ENCODE assay signal across 31 cellular contexts in the genomic region with DNA sequence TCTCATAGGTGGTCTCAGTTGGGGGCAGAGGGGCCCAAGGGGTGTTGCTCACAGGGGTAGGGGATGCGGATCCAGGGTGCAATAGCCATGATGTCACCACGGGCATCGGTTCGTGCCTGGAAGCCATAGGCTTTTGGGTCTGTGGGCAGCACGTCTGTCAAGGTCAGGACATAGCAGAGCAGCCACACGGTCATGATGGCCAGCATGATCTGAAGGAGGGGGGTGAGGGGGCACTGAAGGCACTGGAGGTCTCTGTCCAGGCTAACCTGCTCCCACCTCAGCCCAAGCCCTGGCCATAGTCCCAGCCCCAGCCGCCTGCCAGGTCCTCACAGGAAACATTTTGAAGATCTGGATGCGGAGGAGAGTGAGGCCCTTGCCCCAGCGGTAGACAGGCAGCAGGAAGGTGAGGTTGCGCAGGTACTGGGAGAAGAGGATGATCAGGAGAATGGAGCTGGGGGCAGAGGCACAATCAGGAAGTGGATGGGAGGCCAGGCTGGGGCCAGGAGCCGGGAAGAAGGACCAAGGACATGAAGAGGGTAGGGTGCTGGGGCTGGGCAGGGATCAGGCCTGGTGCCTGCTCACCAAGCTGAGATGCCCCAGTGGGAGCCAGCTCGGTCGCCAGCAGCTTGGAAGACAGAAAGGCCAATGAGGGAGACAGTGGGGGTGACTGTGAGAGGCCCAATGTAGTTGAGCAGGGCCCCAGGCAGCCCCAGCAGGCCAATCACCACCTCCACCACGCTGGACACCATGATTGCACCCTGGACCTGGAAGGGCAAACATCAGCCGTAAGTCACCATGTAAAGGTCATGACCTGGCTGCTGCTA. TPM values are rescaled to one million over a fixed set of nuclear protein-coding genes. Genes with fewer than 3 reads are reported as not detected.
A peak's percentile ranks its signal among the peaks of the same experiment; 100 is the strongest.
DNase-seq lines count a peak whose midpoint lies in the region; ATAC-seq, FAIRE-seq and TF ChIP-seq lines count a peak whose summit lies in the region.
"Had no signal": no experiment of that assay in that cellular context is flagged by ENCODE, and none has a peak within 500 bp of the region (broad histone marks: within the 10 kb centered on the region; RNA-seq: fewer than 3 reads in every experiment).

No MANE protein-coding gene starts in this region.

- FAIRE-seq in GM12878 (lab: Jason Lieb, UNC): no peak
- FAIRE-seq: kidney, RCC 7860 had no signal

- no peaks in the 10 kb centered on the region for H3K27me3 ChIP-seq in GM12878 (replicated peaks in 1 of 2; ENCODE audit: control insufficient read depth in 2 of 2, insufficient read depth in 2 of 2, low read length in 1 of 2)
- no peaks in the 10 kb centered on the region for H3K27me3 ChIP-seq in osteoblast (ENCODE audit: insufficient read depth, low read length)
- no peaks in the 10 kb centered on the region for H3K27me3 ChIP-seq in mesendoderm (ENCODE audit: insufficient read depth, low read length, poor library complexity)
- H3K27me3 ChIP-seq: adrenal gland, BE2C, brain microvascular endothelial cell, sigmoid colon, stomach, tibial artery had no signal

- WGBS in GM12878 (ENCODE audit: insufficient coverage, insufficient replicate concordance, low lambda C conversion rate, missing lambda C conversion rate): 82% methylated on average over 14 of the region's 15 CpGs
- no CpG with 5 or more reads among the region's 15 CpGs for WGBS in mesendoderm (ENCODE audit: extremely low coverage, insufficient coverage, low lambda C conversion rate)

- H3K56ac ChIP-seq in mesendoderm (ENCODE audit: low read length): no peak overlapping the region

- no peaks in the 10 kb centered on the region for H3K36me3 ChIP-seq in GM12878 (ENCODE audit: control insufficient read depth in 2 of 2, insufficient read depth in 2 of 2, low read length in 1 of 2)
- H3K36me3 ChIP-seq in osteoblast (ENCODE audit: insufficient read depth, low read length): no peaks in the 10 kb centered on the region
- no peaks in the 10 kb centered on the region for H3K36me3 ChIP-seq in mesendoderm (ENCODE audit: control insufficient read depth, insufficient read depth, low read length)
- H3K36me3 ChIP-seq: adrenal gland, BE2C, brain microvascular endothelial cell had no signal

- H2AK5ac ChIP-seq in mesendoderm (ENCODE audit: low read length): no peak overlapping the region

- H3K27ac Mint-ChIP-seq in activated naive CD4-positive, alpha-beta T cell treated with anti-CD3 and anti-CD28 coated beads, Interleukin-2, amount 50 U/mL, for 72 hours: peak overlapping the region; percentile 0 to 15
- H3K27ac Mint-ChIP-seq: T-cell had no signal

- intact Hi-C loops in GM12878 (cut with micrococcal nuclease; ENCODE audit: unreplicated experiment): no loop called here

- H3K9me3 ChIP-seq in GM12878 (replicated peaks; ENCODE audit: control insufficient read depth, insufficient read depth, low read length) (no peaks in the 10 kb centered on the region), osteoblast (ENCODE audit: low read depth, low read length) (no peaks in the 10 kb centered on the region)
- H3K9me3 ChIP-seq: adrenal gland, BE2C, mucosa of descending colon, sigmoid colon, stomach, tibial artery had no signal

- TF ChIP-seq POLR2A in GM12878 (IDR thresholded peaks at IDR 0.05; ENCODE audit: low read depth, low read length): peak; percentile 37

- POLR2A ChIA-PET in GM12878 (lab: Charles Lee): no interaction called here

- H3K9me3 Mint-ChIP-seq in activated naive CD4-positive, alpha-beta T cell treated with anti-CD3 and anti-CD28 coated beads, Interleukin-2, amount 50 U/mL, for 72 hours: no peaks in the 10 kb centered on the region
- H3K9me3 Mint-ChIP-seq: T-cell had no signal

- no peaks in the 10 kb centered on the region for H3K36me3 Mint-ChIP-seq in activated naive CD4-positive, alpha-beta T cell treated with anti-CD3 and anti-CD28 coated beads, Interleukin-2, amount 50 U/mL, for 72 hours

- H2BK120ac ChIP-seq in mesendoderm (ENCODE audit: low read depth, low read length): no peak overlapping the region

- no peak overlapping the region for H3K4ac ChIP-seq in mesendoderm (ENCODE audit: low read depth, low read length)

- H3K4me1 ChIP-seq in GM12878 (ENCODE audit: control insufficient read depth, insufficient read depth, low read length) (peaks cover 6% of the 10 kb centered on the region; the same call in 1 of the 2 replicates), osteoblast (ENCODE audit: insufficient read depth, low read length) (peaks cover 4% of the 10 kb centered on the region), mesendoderm (ENCODE audit: control insufficient read depth, low read depth, low read length) (peaks cover 3% of the 10 kb centered on the region)
- H3K4me1 ChIP-seq: adrenal gland had no signal

- H3K4me3 ChIP-seq in GM12878: no peak overlapping the region
- H3K4me3 ChIP-seq in osteoblast (ENCODE audit: insufficient read depth, low read length): no peak overlapping the region
- no peak overlapping the region for H3K4me3 ChIP-seq in mesendoderm (ENCODE audit: low read length)
- H3K4me3 ChIP-seq: adrenal gland, mucosa of descending colon, sigmoid colon, stomach, tibial artery had no signal

- no peak for DNase-seq in activated naive CD4-positive, alpha-beta T cell treated with anti-CD3 and anti-CD28 coated beads, Interleukin-2, amount 50 U/mL, for 72 hours (ENCODE audit: low spot score in 2 of 2)
- DNase-seq in activated naive CD4-positive, alpha-beta T cell treated with anti-CD3 and anti-CD28 coated beads, Interleukin-2, amount 50 U/mL, for 16 hours: no peak
- DNase-seq in D341Med (ENCODE audit: low spot score): peak; percentile 24
- no peak for DNase-seq in GM12878 (ENCODE audit: low read depth, low spot score)
- DNase-seq in osteoblast (ENCODE audit: insufficient read length, low spot score, missing footprints): peak; percentile 79
- DNase-seq in NCI-H1417 (lab: John Stamatoyannopoulos, UW): no peak
- DNase-seq in NCI-H1930 (lab: John Stamatoyannopoulos, UW): no peak
- DNase-seq in mesendoderm: no peak
- DNase-seq: activated CD4-positive, alpha-beta T cell treated with anti-CD3 and anti-CD28 coated beads for 1 hour; activated CD8-positive, alpha-beta T cell treated with anti-CD3 and anti-CD28 coated beads, Interleukin-2, amount 10 ng/mL, durations not matched to agents 7 days and 5 days; activated gamma-delta T cell; BE2C; brain microvascular endothelial cell; DMS79; GF-D8; kidney; NCI-H2081; NCI-H345; stomach; T-cell had no signal

- H4K20me1 ChIP-seq in GM12878 (ENCODE audit: control insufficient read depth, insufficient read depth) (no peaks in the 10 kb centered on the region), osteoblast (ENCODE audit: insufficient read depth, low read length) (no peaks in the 10 kb centered on the region)

- H3K79me2 ChIP-seq in GM12878 (ENCODE audit: control insufficient read depth, insufficient read depth, low read length): no peaks in the 10 kb centered on the region
- H3K79me2 ChIP-seq in osteoblast (ENCODE audit: insufficient read depth, low read length): no peaks in the 10 kb centered on the region
- H3K79me2 ChIP-seq in mesendoderm (ENCODE audit: control insufficient read depth, insufficient read depth, low read length): no peaks in the 10 kb centered on the region

- RAD21 ChIA-PET in GM12878 (lab: Charles Lee; ENCODE audit: unreplicated experiment): no interaction called here

- H3K27ac ChIP-seq in GM12878 (ENCODE audit: control insufficient read depth, insufficient read depth) (no peak overlapping the region), osteoblast (ENCODE audit: low read depth, low read length) (no peak overlapping the region), mesendoderm (ENCODE audit: low read depth, low read length) (no peak overlapping the region)
- H3K27ac ChIP-seq: adrenal gland, brain microvascular endothelial cell, sigmoid colon, tibial artery had no signal

- H2AFZ ChIP-seq in GM12878 (ENCODE audit: control insufficient read depth, low read depth, low read length) (no peak overlapping the region), osteoblast (ENCODE audit: low read length) (no peak overlapping the region)

- no peak overlapping the region for H3K9ac ChIP-seq in GM12878 (ENCODE audit: control insufficient read depth, insufficient read depth, low read length)
- no peak overlapping the region for H3K9ac ChIP-seq in mesendoderm (ENCODE audit: low read length)

- no peaks in the 10 kb centered on the region for H3K79me1 ChIP-seq in mesendoderm (ENCODE audit: low read length)

- BruUV-seq in GM12878 (replicated peaks; lab: Mats Ljungman, UMichigan): no TSS peak

- H2BK5ac ChIP-seq in mesendoderm (ENCODE audit: low read length): no peak overlapping the region

- no peak overlapping the region for H3K23ac ChIP-seq in mesendoderm (ENCODE audit: low read length)

- SMC1A ChIA-PET in GM12878 (lab: Charles Lee; ENCODE audit: uncharacterized antibody, unreplicated experiment): no interaction called here

- TF ChIP-seq RAD21 in GM12878 (IDR thresholded peaks at IDR 0.05; ENCODE audit: insufficient read depth, low read depth, low read length): no peak

- H3K4me2 ChIP-seq in GM12878 (ENCODE audit: control insufficient read depth, insufficient read depth) (no peak overlapping the region), osteoblast (ENCODE audit: insufficient read depth, low read length) (no peak overlapping the region), mesendoderm (ENCODE audit: low read length) (no peak overlapping the region)

- no peak for TF ChIP-seq CTCF in GM12878 (IDR thresholded peaks at IDR 0.05 in 2 of 3, conservative IDR thresholded peaks at IDR 0.05 in 1 of 3; ENCODE audit: control insufficient read depth in 2 of 3, extremely low read depth in 1 of 3, insufficient read depth in 1 of 3, low read depth in 3 of 3, low read length in 3 of 3)
- no peak for TF ChIP-seq CTCF in osteoblast (IDR thresholded peaks at IDR 0.05; ENCODE audit: extremely low read depth, low read depth, low read length)

- H3K18ac ChIP-seq in mesendoderm (ENCODE audit: low read length): no peak overlapping the region

- no peak for TF ChIP-seq EP300 in GM12878 (IDR thresholded peaks at IDR 0.05; ENCODE audit: borderline replicate concordance in 1 of 2, control insufficient read depth in 1 of 2, low read depth in 2 of 2, low read length in 2 of 2)

- no peak overlapping the region for H4K8ac ChIP-seq in mesendoderm (ENCODE audit: low read depth, low read length)

- H2BK15ac ChIP-seq in mesendoderm (replicated peaks; ENCODE audit: low read depth): no peak overlapping the region

- no peak overlapping the region for H4K5ac ChIP-seq in mesendoderm (ENCODE audit: low read length)

- CTCF ChIA-PET in GM12878 (lab: Yijun Ruan, JAX): interaction anchor here (0.5 to 1.2 kb wide), 3 partner anchors 34 to 131 kb away, joined by 3 to 4 read pairs (median 3); no protein-coding TSS in a partner anchor

- ATAC-seq in activated naive CD4-positive, alpha-beta T cell treated with anti-CD3 and anti-CD28 coated beads, Interleukin-2, amount 50 U/mL, for 72 hours: peak in 1 of 2 donors; percentile 6
- no peak for ATAC-seq in GM12878
- ATAC-seq: activated CD8-positive, alpha-beta T cell treated with anti-CD3 and anti-CD28 coated beads, Interleukin-2, amount 10 ng/mL, durations not matched to agents 7 days and 5 days; mucosa of descending colon; T-cell had no signal

- in situ Hi-C loops in GM12878 (cut with MboI): no loop called here

RNA-seq across cellular contexts. Expression of gene SLC23A1, which starts 3.3 kb away (rescaled TPM):
- 1 to 10 TPM in 1 of 2 donors, under 1 TPM in 1; 0.25 to 2.3 TPM for total RNA-seq in activated naive CD4-positive, alpha-beta T cell treated with anti-CD3 and anti-CD28 coated beads, Interleukin-2, amount 50 U/mL, for 72 hours
- 24.3 and 24.7 TPM in 2 replicates for total RNA-seq in GM12878 (2013; cell fraction: nucleolus; rRNA removed)
- 0.98 and 1.2 TPM in 2 replicates for total RNA-seq in GM12878 (2014; rRNA removed)
- total RNA-seq in GM12878 (2014; rRNA removed; fragmentation: Illumina TruSeq; extraction: Trizol): 1.7 and 2.4 TPM in 2 replicates
- 4.1 and 4.7 TPM in 2 replicates for total RNA-seq in GM12878 (2021)
- 1.2 TPM for polyA plus RNA-seq in GM12878 (2011; ENCODE audit: low read depth)
- 1.1 and 1.5 TPM in 2 replicates for polyA plus RNA-seq in GM12878 (2011; rRNA removed)
- polyA plus RNA-seq in GM12878 (2011; cell fraction: cytosol; rRNA removed): 1.2 and 1.3 TPM in 2 replicates
- 18.8 and 22.0 TPM in 2 replicates for polyA plus RNA-seq in GM12878 (2011; cell fraction: nucleus; rRNA removed)
- polyA plus RNA-seq in GM12878 (2012): 3.3 and 4.3 TPM in 2 replicates
- polyA plus RNA-seq in GM12878 (2014; fragmentation: Illumina TruSeq; extraction: Trizol): 0.95 and 1.7 TPM in 2 replicates
- under 1 TPM; 0.35 to 0.74 TPM for polyA plus RNA-seq in GM12878 (2014; fragmentation: Nextera tagmentation; extraction: Ambion mirVana)
- 3.2 and 3.3 TPM in 2 replicates for polyA plus RNA-seq in GM12878 (2014; rRNA removed)
- polyA plus RNA-seq in GM12878 (2016; fragmentation: Nextera tagmentation; extraction: Ambion mirVana): 1 to 10 TPM; 1.5 to 1.6 TPM
- polyA minus RNA-seq in GM12878 (2011; rRNA and poly(A)+ RNA removed): 5.6 and 11.2 TPM in 2 replicates
- not detected in 2 replicates for polyA minus RNA-seq in GM12878 (2011; cell fraction: cytosol; rRNA and poly(A)+ RNA removed)
- 9.8 and 16.2 TPM in 2 replicates for polyA minus RNA-seq in GM12878 (2011; cell fraction: nucleus; rRNA and poly(A)+ RNA removed)
- not detected in 2 replicates for total RNA-seq in osteoblast
- not detected for polyA plus RNA-seq in mesendoderm (2013, experiment 1 of 2)
- polyA plus RNA-seq in mesendoderm (2013, experiment 2 of 2): not detected
- total RNA-seq: A673, H4, M059J, sigmoid colon, SK-MEL-5 had no signal
- polyA plus RNA-seq: adrenal gland, neural cell, stomach had no signal

RNA-seq across cellular contexts. Expression of gene MZB1, which starts 9.9 kb away (rescaled TPM):
- total RNA-seq in activated naive CD4-positive, alpha-beta T cell treated with anti-CD3 and anti-CD28 coated beads, Interleukin-2, amount 50 U/mL, for 72 hours: 10 to 100 TPM; 14.2 to 24.1 TPM
- total RNA-seq in GM12878 (2013; cell fraction: nucleolus; rRNA removed): 108 and 124 TPM in 2 replicates
- total RNA-seq in GM12878 (2014; rRNA removed) (211 and 238 TPM in 2 replicates), GM12878 (2014; rRNA removed; fragmentation: Illumina TruSeq; extraction: Trizol) (132 and 157 TPM in 2 replicates), GM12878 (2021) (200 and 218 TPM in 2 replicates), osteoblast (0.29 TPM in 1 of 2 replicates, not detected in the other)
- polyA plus RNA-seq in GM12878 (2011; ENCODE audit: low read depth): 170 TPM
- polyA plus RNA-seq in GM12878 (2011; rRNA removed) (37.4 and 65.2 TPM in 2 replicates), GM12878 (2014; fragmentation: Illumina TruSeq; extraction: Trizol) (44.1 and 147 TPM in 2 replicates), GM12878 (2014; fragmentation: Nextera tagmentation; extraction: Ambion mirVana) (10 to 100 TPM; 19.3 to 56.9 TPM), GM12878 (2014; rRNA removed) (291 and 321 TPM in 2 replicates), GM12878 (2016; fragmentation: Nextera tagmentation; extraction: Ambion mirVana) (100 to 1,000 TPM; 369 to 406 TPM)
- polyA plus RNA-seq in GM12878 (2011; cell fraction: cytosol; rRNA removed): 96.6 and 144 TPM in 2 replicates
- polyA plus RNA-seq in GM12878 (2011; cell fraction: nucleus; rRNA removed): 140 and 154 TPM in 2 replicates
- polyA plus RNA-seq in GM12878 (2012): 253 and 361 TPM in 2 replicates
- 43.4 and 79.0 TPM in 2 replicates for polyA minus RNA-seq in GM12878 (2011; rRNA and poly(A)+ RNA removed)
- 21.8 and 23.1 TPM in 2 replicates for polyA minus RNA-seq in GM12878 (2011; cell fraction: cytosol; rRNA and poly(A)+ RNA removed)
- polyA minus RNA-seq in GM12878 (2011; cell fraction: nucleus; rRNA and poly(A)+ RNA removed): 58.2 and 93.9 TPM in 2 replicates
- polyA plus RNA-seq in mesendoderm (2013, experiment 1 of 2): 0.07 TPM
- 0.17 TPM for polyA plus RNA-seq in mesendoderm (2013, experiment 2 of 2)
- total RNA-seq: A673, H4, lower leg skin, M059J, SK-MEL-5 had no signal
- polyA plus RNA-seq: neural cell had no signal

RNA-seq across cellular contexts. Expression of gene PROB1, which starts 15.1 kb away (rescaled TPM):
- 1 to 10 TPM; 3.3 to 4.3 TPM for total RNA-seq in activated naive CD4-positive, alpha-beta T cell treated with anti-CD3 and anti-CD28 coated beads, Interleukin-2, amount 50 U/mL, for 72 hours
- total RNA-seq in GM12878 (2013; cell fraction: nucleolus; rRNA removed): 3.5 and 4.4 TPM in 2 replicates
- total RNA-seq in GM12878 (2014; rRNA removed) (3.0 and 3.8 TPM in 2 replicates), GM12878 (2014; rRNA removed; fragmentation: Illumina TruSeq; extraction: Trizol) (1.7 and 2.0 TPM in 2 replicates), GM12878 (2021) (6.0 and 6.5 TPM in 2 replicates), osteoblast (1.1 and 1.2 TPM in 2 replicates)
- polyA plus RNA-seq in GM12878 (2011; ENCODE audit: low read depth): 1.4 TPM
- polyA plus RNA-seq in GM12878 (2011; rRNA removed) (0.59 and 1.1 TPM in 2 replicates), GM12878 (2014; fragmentation: Illumina TruSeq; extraction: Trizol) (0.78 and 1.4 TPM in 2 replicates), GM12878 (2014; fragmentation: Nextera tagmentation; extraction: Ambion mirVana) (under 1 TPM; 0.14 to 0.58 TPM), GM12878 (2014; rRNA removed) (4.7 and 5.1 TPM in 2 replicates), GM12878 (2016; fragmentation: Nextera tagmentation; extraction: Ambion mirVana) (1 to 10 TPM; 6.2 to 8.1 TPM)
- polyA plus RNA-seq in GM12878 (2011; cell fraction: cytosol; rRNA removed): 1.3 and 2.2 TPM in 2 replicates
- polyA plus RNA-seq in GM12878 (2011; cell fraction: nucleus; rRNA removed): 3.4 and 4.5 TPM in 2 replicates
- 3.8 and 5.2 TPM in 2 replicates for polyA plus RNA-seq in GM12878 (2012)
- polyA minus RNA-seq in GM12878 (2011; rRNA and poly(A)+ RNA removed): 0.95 and 1.9 TPM in 2 replicates
- polyA minus RNA-seq in GM12878 (2011; cell fraction: cytosol; rRNA and poly(A)+ RNA removed): 0.73 and 1.1 TPM in 2 replicates
- polyA minus RNA-seq in GM12878 (2011; cell fraction: nucleus; rRNA and poly(A)+ RNA removed): 3.4 and 6.2 TPM in 2 replicates
- polyA plus RNA-seq in mesendoderm (2013, experiment 1 of 2): 1.1 TPM
- 1.1 TPM for polyA plus RNA-seq in mesendoderm (2013, experiment 2 of 2)
- total RNA-seq: H4 had no signal

RNA-seq across cellular contexts. Expression of gene SPATA24, which starts 24.1 kb away (rescaled TPM):
- 1 to 10 TPM; 6.8 to 8.9 TPM for total RNA-seq in activated naive CD4-positive, alpha-beta T cell treated with anti-CD3 and anti-CD28 coated beads, Interleukin-2, amount 50 U/mL, for 72 hours
- total RNA-seq in GM12878 (2013; cell fraction: nucleolus; rRNA removed): 8.9 and 9.5 TPM in 2 replicates
- total RNA-seq in GM12878 (2014; rRNA removed) (5.1 and 8.1 TPM in 2 replicates), GM12878 (2014; rRNA removed; fragmentation: Illumina TruSeq; extraction: Trizol) (6.3 and 8.1 TPM in 2 replicates), GM12878 (2021) (4.1 and 5.6 TPM in 2 replicates), osteoblast (2.9 and 3.6 TPM in 2 replicates)
- 8.4 TPM for polyA plus RNA-seq in GM12878 (2011; ENCODE audit: low read depth)
- polyA plus RNA-seq in GM12878 (2011; rRNA removed) (5.3 and 6.0 TPM in 2 replicates), GM12878 (2014; fragmentation: Illumina TruSeq; extraction: Trizol) (6.1 and 9.8 TPM in 2 replicates), GM12878 (2014; fragmentation: Nextera tagmentation; extraction: Ambion mirVana) (1 to 10 TPM; 7.6 to 8.5 TPM), GM12878 (2014; rRNA removed) (7.1 and 7.2 TPM in 2 replicates), GM12878 (2016; fragmentation: Nextera tagmentation; extraction: Ambion mirVana) (1 to 10 TPM; 7.0 to 7.4 TPM)
- polyA plus RNA-seq in GM12878 (2011; cell fraction: cytosol; rRNA removed): 2.9 and 3.7 TPM in 2 replicates
- 3.2 and 4.8 TPM in 2 replicates for polyA plus RNA-seq in GM12878 (2011; cell fraction: nucleus; rRNA removed)
- polyA plus RNA-seq in GM12878 (2012): 7.6 and 8.6 TPM in 2 replicates
- polyA minus RNA-seq in GM12878 (2011; rRNA and poly(A)+ RNA removed): 2.2 and 2.6 TPM in 2 replicates
- polyA minus RNA-seq in GM12878 (2011; cell fraction: cytosol; rRNA and poly(A)+ RNA removed): not detected in 2 replicates
- 2.3 and 3.4 TPM in 2 replicates for polyA minus RNA-seq in GM12878 (2011; cell fraction: nucleus; rRNA and poly(A)+ RNA removed)
- polyA plus RNA-seq in mesendoderm (2013, experiment 1 of 2): 10.0 TPM
- polyA plus RNA-seq in mesendoderm (2013, experiment 2 of 2): 10.5 TPM

RNA-seq across cellular contexts. Expression of gene PAIP2, which starts 38.2 kb away (rescaled TPM):
- 100 to 1,000 TPM in 1 of 2 donors, 10 to 100 TPM in 1; 85.7 to 111 TPM for total RNA-seq in activated naive CD4-positive, alpha-beta T cell treated with anti-CD3 and anti-CD28 coated beads, Interleukin-2, amount 50 U/mL, for 72 hours
- 42.6 and 50.2 TPM in 2 replicates for total RNA-seq in GM12878 (2013; cell fraction: nucleolus; rRNA removed)
- total RNA-seq in GM12878 (2014; rRNA removed) (49.9 and 55.2 TPM in 2 replicates), GM12878 (2014; rRNA removed; fragmentation: Illumina TruSeq; extraction: Trizol) (57.6 and 58.4 TPM in 2 replicates), GM12878 (2021) (60.5 and 71.1 TPM in 2 replicates), osteoblast (42.4 and 47.8 TPM in 2 replicates)
- 70.0 TPM for polyA plus RNA-seq in GM12878 (2011; ENCODE audit: low read depth)
- polyA plus RNA-seq in GM12878 (2011; rRNA removed) (143 and 198 TPM in 2 replicates), GM12878 (2014; fragmentation: Illumina TruSeq; extraction: Trizol) (105 and 125 TPM in 2 replicates), GM12878 (2014; fragmentation: Nextera tagmentation; extraction: Ambion mirVana) (100 to 1,000 TPM; 100 to 113 TPM), GM12878 (2014; rRNA removed) (51.8 and 67.3 TPM in 2 replicates), GM12878 (2016; fragmentation: Nextera tagmentation; extraction: Ambion mirVana) (100 to 1,000 TPM; 153 to 154 TPM)
- polyA plus RNA-seq in GM12878 (2011; cell fraction: cytosol; rRNA removed): 55.0 and 60.8 TPM in 2 replicates
- polyA plus RNA-seq in GM12878 (2011; cell fraction: nucleus; rRNA removed): 32.5 and 35.7 TPM in 2 replicates
- polyA plus RNA-seq in GM12878 (2012): 95.1 and 144 TPM in 2 replicates
- polyA minus RNA-seq in GM12878 (2011; rRNA and poly(A)+ RNA removed): 35.6 and 57.1 TPM in 2 replicates
- polyA minus RNA-seq in GM12878 (2011; cell fraction: cytosol; rRNA and poly(A)+ RNA removed): 26.6 and 28.4 TPM in 2 replicates
- polyA minus RNA-seq in GM12878 (2011; cell fraction: nucleus; rRNA and poly(A)+ RNA removed): 12.2 and 16.5 TPM in 2 replicates
- polyA plus RNA-seq in mesendoderm (2013, experiment 1 of 2): 189 TPM
- polyA plus RNA-seq in mesendoderm (2013, experiment 2 of 2): 179 TPM

Comparison
In these comparisons a context has a peak if more than half of its experiments do, and no peak if none do; other contexts are left out.
1. DNase-seq: peak in D341Med (single experiment) and osteoblast (single experiment); none in activated naive CD4-positive, alpha-beta T cell treated with anti-CD3 and anti-CD28 coated beads, Interleukin-2, amount 50 U/mL, for 72 hours (0 of 2), activated naive CD4-positive, alpha-beta T cell treated with anti-CD3 and anti-CD28 coated beads, Interleukin-2, amount 50 U/mL, for 16 hours (single experiment), GM12878 (single experiment), NCI-H1417 (0 of 3), NCI-H1930 (0 of 2) and mesendoderm (single experiment).
2. RNA of gene MZB1, which starts 9.9 kb away (total RNA-seq): 108 to 238 TPM in GM12878 and 14.2 to 24.1 TPM in activated naive CD4-positive, alpha-beta T cell treated with anti-CD3 and anti-CD28 coated beads, Interleukin-2, amount 50 U/mL, for 72 hours; 0.29 TPM in osteoblast; every median in the first group is over 10 times any median in the second.